Comparison of ENCODE assay signal across 13 cellular contexts in the genomic region with DNA sequence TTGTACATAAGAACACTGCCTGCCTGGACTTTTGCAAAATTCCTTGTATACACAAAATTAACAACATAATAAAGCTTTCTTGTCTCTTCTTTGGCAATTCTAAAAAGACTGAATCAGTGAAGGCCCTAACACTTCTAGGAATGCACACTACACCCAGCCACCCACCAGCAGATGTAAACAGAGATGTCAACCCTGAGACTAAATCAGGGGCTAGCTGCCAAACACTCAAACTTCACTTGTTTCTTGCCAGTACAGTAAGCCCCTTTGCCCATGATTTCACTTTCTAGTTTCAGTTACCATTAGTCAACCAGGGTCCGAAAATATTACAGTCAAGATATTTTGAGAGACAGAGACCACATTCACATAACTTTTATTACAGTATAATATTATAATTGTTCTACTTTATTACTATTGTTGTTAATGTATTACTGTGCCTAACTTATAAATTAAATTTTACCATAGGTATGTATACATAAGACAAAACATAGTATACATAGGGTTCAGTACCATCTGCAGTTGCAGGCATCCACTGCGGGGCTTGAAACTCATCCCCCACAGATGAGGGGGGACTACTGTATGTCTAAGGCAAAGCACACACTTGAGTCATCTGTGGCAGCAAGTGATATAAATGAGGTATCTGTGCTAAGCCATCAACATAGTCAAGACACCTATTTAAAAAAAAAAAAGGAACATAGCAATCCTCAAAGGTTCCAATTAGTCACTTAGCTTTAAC. TPM values are rescaled to one million over a fixed set of nuclear protein-coding genes. Genes with fewer than 3 reads are reported as not detected.
A peak's percentile ranks its signal among the peaks of the same experiment; 100 is the strongest.
DNase-seq lines count a peak whose midpoint lies in the region; ATAC-seq and TF ChIP-seq lines count a peak whose summit lies in the region.
"Had no signal": no experiment of that assay in that cellular context is flagged by ENCODE, and none has a peak within 500 bp of the region (broad histone marks: within the 10 kb centered on the region; RNA-seq: fewer than 3 reads in every experiment).

No MANE protein-coding gene starts in this region.

- no peaks in the 10 kb centered on the region for H3K27me3 Mint-ChIP-seq in activated naive CD8-positive, alpha-beta T cell treated with anti-CD3 and anti-CD28 coated beads for 36 hours
- peaks cover 0 to 2% (median 0%) of the 10 kb centered on the region in 3 donors for H3K27me3 Mint-ChIP-seq in immature natural killer cell (ENCODE audit: low read depth in 3 of 3)
- H3K27me3 Mint-ChIP-seq: activated naive CD8-positive, alpha-beta T cell treated with anti-CD3 and anti-CD28 coated beads, Interleukin-2, amount 10 ng/mL, durations not matched to agents 7 days and 5 days had no signal

- H3K9me3 ChIP-seq in vagina: no peaks in the 10 kb centered on the region
- H3K9me3 ChIP-seq: prostate gland had no signal

- no peaks in the 10 kb centered on the region for H3K9me3 Mint-ChIP-seq in activated naive CD8-positive, alpha-beta T cell treated with anti-CD3 and anti-CD28 coated beads for 36 hours
- H3K9me3 Mint-ChIP-seq in immature natural killer cell: no peaks in the 10 kb centered on the region
- H3K9me3 Mint-ChIP-seq: activated naive CD8-positive, alpha-beta T cell treated with anti-CD3 and anti-CD28 coated beads, Interleukin-2, amount 10 ng/mL, durations not matched to agents 7 days and 5 days had no signal

- peak overlapping the region; percentile 49 for H3K27ac ChIP-seq in vagina
- H3K27ac ChIP-seq: prostate gland, WERI-Rb-1 had no signal

- H3K4me1 Mint-ChIP-seq in activated naive CD8-positive, alpha-beta T cell treated with anti-CD3 and anti-CD28 coated beads for 36 hours: peaks cover 59% of the 10 kb centered on the region
- peaks cover 69 to 84% of the 10 kb centered on the region in 2 donors for H3K4me1 Mint-ChIP-seq in immature natural killer cell

- H3K27ac Mint-ChIP-seq in activated naive CD8-positive, alpha-beta T cell treated with anti-CD3 and anti-CD28 coated beads for 36 hours: peak overlapping the region; percentile 75
- H3K27ac Mint-ChIP-seq in immature natural killer cell: peak overlapping the region in 5 of 6 donors; percentile 36 to 76 (median 51)
- H3K27ac Mint-ChIP-seq: activated naive CD8-positive, alpha-beta T cell treated with anti-CD3 and anti-CD28 coated beads, Interleukin-2, amount 10 ng/mL, durations not matched to agents 7 days and 5 days had no signal

- no peak for TF ChIP-seq POLR2A in vagina (IDR thresholded peaks at IDR 0.05)

- no peaks in the 10 kb centered on the region for H3K27me3 ChIP-seq in vagina

- H3K4me3 Mint-ChIP-seq in activated naive CD8-positive, alpha-beta T cell treated with anti-CD3 and anti-CD28 coated beads for 36 hours: peak overlapping the region; percentile 5
- H3K4me3 Mint-ChIP-seq in immature natural killer cell: peak overlapping the region in 1 of 5 donors; percentile 9
- H3K4me3 Mint-ChIP-seq: activated naive CD8-positive, alpha-beta T cell treated with anti-CD3 and anti-CD28 coated beads, Interleukin-2, amount 10 ng/mL, durations not matched to agents 7 days and 5 days had no signal

- intact Hi-C loops in vagina (cut with DNase I): no loop called here

- TF ChIP-seq CTCF in vagina (IDR thresholded peaks at IDR 0.05): no peak

- H3K4me1 ChIP-seq in vagina: peaks cover 47% of the 10 kb centered on the region

- H3K36me3 Mint-ChIP-seq in activated naive CD8-positive, alpha-beta T cell treated with anti-CD3 and anti-CD28 coated beads for 36 hours: peaks cover 17% of the 10 kb centered on the region
- peaks cover 0 to 4% (median 0%) of the 10 kb centered on the region in 3 donors for H3K36me3 Mint-ChIP-seq in immature natural killer cell

- H3K36me3 ChIP-seq in vagina: no peaks in the 10 kb centered on the region
- H3K36me3 ChIP-seq: prostate gland, WERI-Rb-1 had no signal

- no peak for ATAC-seq in GM21529 (IDR thresholded peaks at IDR 0.05; ENCODE audit: unreplicated experiment)
- ATAC-seq: HepG2 had no signal

- no peak overlapping the region for H3K4me3 ChIP-seq in vagina
- H3K4me3 ChIP-seq: prostate gland had no signal

- DNase-seq in stimulated activated CD4-positive, alpha-beta T cell treated with anti-CD3 and anti-CD28 coated beads, Interleukin-4, amount 100 ng/mL, for 24 hours: peak; percentile 30
- no peak for DNase-seq in stimulated activated CD4-positive, alpha-beta T cell treated with anti-CD3 and anti-CD28 coated beads, Interleukin-2, amount 100 ng/mL, for 48 hours
- peak; percentile 46 for DNase-seq in activated naive CD8-positive, alpha-beta T cell treated with anti-CD3 and anti-CD28 coated beads for 36 hours
- no peak for DNase-seq in immature natural killer cell
- no peak for DNase-seq in vagina (ENCODE audit: extremely low spot score in 2 of 2)
- DNase-seq in NCI-H524 treated with DMSO at 0.1 percent for 48 hours (lab: John Stamatoyannopoulos, UW): no peak
- no peak for DNase-seq in effector CD8-positive, alpha-beta T cell (lab: John Stamatoyannopoulos, UW)
- DNase-seq: activated naive CD8-positive, alpha-beta T cell treated with anti-CD3 and anti-CD28 coated beads, Interleukin-2, amount 10 ng/mL, durations not matched to agents 7 days and 5 days; C1 segment of cervical spinal cord; WERI-Rb-1 had no signal

RNA-seq across cellular contexts. Expression of a gene that starts 15.3 kb away (rescaled TPM):
- total RNA-seq in activated naive CD8-positive, alpha-beta T cell treated with anti-CD3 and anti-CD28 coated beads for 36 hours: 10 to 100 TPM; 33.4 to 35.1 TPM
- polyA plus RNA-seq in immature natural killer cell: 100 to 1,000 TPM in 1 of 3 donors, 10 to 100 TPM in 2; 68.7 to 121 (median 71.6) TPM
- total RNA-seq in vagina: 48.6 TPM

RNA-seq across cellular contexts. Expression of a gene that starts 53.7 kb away (rescaled TPM):
- total RNA-seq in activated naive CD8-positive, alpha-beta T cell treated with anti-CD3 and anti-CD28 coated beads for 36 hours: 10 to 100 TPM; 12.0 to 13.0 TPM
- polyA plus RNA-seq in immature natural killer cell: 1 to 10 TPM; 2.2 to 4.8 (median 3.5) TPM
- 14.5 TPM for total RNA-seq in vagina

Comparison
In these comparisons a context has a peak if more than half of its experiments do, and no peak if none do; other contexts are left out.
1. DNase-seq: peak in stimulated activated CD4-positive, alpha-beta T cell treated with anti-CD3 and anti-CD28 coated beads, Interleukin-4, amount 100 ng/mL, for 24 hours (single experiment) and activated naive CD8-positive, alpha-beta T cell treated with anti-CD3 and anti-CD28 coated beads for 36 hours (single experiment); none in stimulated activated CD4-positive, alpha-beta T cell treated with anti-CD3 and anti-CD28 coated beads, Interleukin-2, amount 100 ng/mL, for 48 hours (0 of 2), immature natural killer cell (0 of 3), vagina (0 of 2), NCI-H524 treated with DMSO at 0.1 percent for 48 hours (single experiment) and effector CD8-positive, alpha-beta T cell (single experiment).